1 cellular context compared by ENCODE assay signal in genomic region chr3:132210476-132211346, GRCh38.
TF ChIP-seq lines count a peak whose summit lies in the region.

No MANE protein-coding gene starts in this region.

TF ChIP-seq in H1, 55 proteins besides CTCF, POLR2A, EP300 and RAD21 (continued from another document):
- TF ChIP-seq CHD7 (IDR thresholded peaks at IDR 0.05; ENCODE audit: insufficient replicate concordance, low read length) (no peak), RBBP5 (IDR thresholded peaks at IDR 0.05; ENCODE audit: borderline replicate concordance, low read depth, low read length) (no peak), TCF12 (IDR thresholded peaks at IDR 0.05; ENCODE audit: low read depth, low read length) (peak; percentile 88), CTBP2 (IDR thresholded peaks at IDR 0.05; ENCODE audit: borderline replicate concordance, insufficient read depth, insufficient read length, low read length) (no peak), BCL11A (IDR thresholded peaks at IDR 0.05; ENCODE audit: low read depth in 2 of 2, low read length in 2 of 2) (no peak), PHF8 (conservative IDR thresholded peaks at IDR 0.05; ENCODE audit: low read depth, low read length) (no peak), CBX8 (IDR thresholded peaks at IDR 0.05; ENCODE audit: borderline replicate concordance, low read depth, low read length) (no peak), CREB1 (IDR thresholded peaks at IDR 0.05) (0 out of 2 replicates have a peak, but pooled peaks have one; percentile 18), TAF7 (optimal IDR thresholded peaks at IDR 0.05; ENCODE audit: borderline replicate concordance, low read depth, low read length) (no peak), CEBPB (IDR thresholded peaks at IDR 0.05; ENCODE audit: low read depth, low read length) (no peak), HDAC2 (IDR thresholded peaks at IDR 0.05; ENCODE audit: borderline replicate concordance in 1 of 2, low read depth in 2 of 2, low read length in 2 of 2) (no peak), SAP30 (IDR thresholded peaks at IDR 0.05; ENCODE audit: insufficient read depth, insufficient replicate concordance, low read length) (no peak), SIRT6 (IDR thresholded peaks at IDR 0.05; ENCODE audit: low read length) (no peak), TBP (IDR thresholded peaks at IDR 0.05; ENCODE audit: low read depth, low read length) (no peak), CHD1 (IDR thresholded peaks at IDR 0.05; ENCODE audit: low read depth, low read length) (no peak), JUND (IDR thresholded peaks at IDR 0.05; ENCODE audit: low read length) (no peak), JUN (IDR thresholded peaks at IDR 0.05; ENCODE audit: low read depth, low read length) (no peak), MAFK (IDR thresholded peaks at IDR 0.05; ENCODE audit: low read depth, low read length) (no peak), SIN3A (conservative IDR thresholded peaks at IDR 0.05 in 1 of 2, IDR thresholded peaks at IDR 0.05 in 1 of 2; ENCODE audit: low read depth in 1 of 2, low read length in 2 of 2) (no peak), CHD2 (IDR thresholded peaks at IDR 0.05; ENCODE audit: low read length) (no peak), ZNF274 (IDR thresholded peaks at IDR 0.05; ENCODE audit: borderline replicate concordance, extremely low read depth, low read length) (no peak), TAF1 (IDR thresholded peaks at IDR 0.05; ENCODE audit: low read depth, low read length) (no peak), TEAD4 (IDR thresholded peaks at IDR 0.05; ENCODE audit: low read depth, low read length) (peak; percentile 22; the same call in 1 of the 2 replicates), CBX5 (IDR thresholded peaks at IDR 0.05; ENCODE audit: low read depth, low read length) (no peak), EGR1 (IDR thresholded peaks at IDR 0.05; ENCODE audit: borderline replicate concordance, low read depth, low read length) (no peak), SIX5 (IDR thresholded peaks at IDR 0.05; ENCODE audit: low read depth, low read length) (no peak), NRF1 (IDR thresholded peaks at IDR 0.05; ENCODE audit: low read depth, low read length) (no peak), EZH2 (IDR thresholded peaks at IDR 0.05; ENCODE audit: low read depth, low read length, severe bottlenecking) (no peak), BRCA1 (IDR thresholded peaks at IDR 0.05; ENCODE audit: low read depth, low read length) (no peak), KDM4A (IDR thresholded peaks at IDR 0.05; ENCODE audit: low read depth, low read length, severe bottlenecking) (no peak), YY1 (IDR thresholded peaks at IDR 0.05; ENCODE audit: low read depth, low read length) (peak; percentile 65; the same call in 1 of the 2 replicates), BACH1 (IDR thresholded peaks at IDR 0.05; ENCODE audit: low read length) (no peak), POU5F1 (IDR thresholded peaks at IDR 0.05; ENCODE audit: low read depth, low read length) (no peak), SP4 (IDR thresholded peaks at IDR 0.05; ENCODE audit: low read length) (no peak), GTF2F1 (IDR thresholded peaks at IDR 0.05; ENCODE audit: borderline replicate concordance, low read depth, low read length) (no peak), SP1 (IDR thresholded peaks at IDR 0.05; ENCODE audit: low read depth, low read length) (no peak), RFX5 (IDR thresholded peaks at IDR 0.05; ENCODE audit: borderline replicate concordance, low read depth, low read length) (no peak), FOSL1 (IDR thresholded peaks at IDR 0.05; ENCODE audit: insufficient read depth, low read depth, low read length) (no peak), SRF (IDR thresholded peaks at IDR 0.05; ENCODE audit: low read depth, low read length) (no peak), ASH2L (IDR thresholded peaks at IDR 0.05; ENCODE audit: low read length) (no peak), GABPA (IDR thresholded peaks at IDR 0.05; ENCODE audit: borderline replicate concordance, insufficient read depth, low read length) (no peak), KDM5A (IDR thresholded peaks at IDR 0.05; ENCODE audit: low read length) (no peak), POLR2AphosphoS5 (IDR thresholded peaks at IDR 0.05; ENCODE audit: low read depth, low read length) (peak; percentile 60; the same call in 1 of the 2 replicates)
- TF ChIP-seq, protein P1, sequence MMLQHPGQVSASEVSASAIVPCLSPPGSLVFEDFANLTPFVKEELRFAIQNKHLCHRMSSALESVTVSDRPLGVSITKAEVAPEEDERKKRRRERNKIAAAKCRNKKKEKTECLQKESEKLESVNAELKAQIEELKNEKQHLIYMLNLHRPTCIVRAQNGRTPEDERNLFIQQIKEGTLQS (IDR thresholded peaks at IDR 0.05; ENCODE audit: insufficient read depth, low read depth, low read length): no peak
TF ChIP-seq in H1: peak in this region for 7.
